In genomic region chr13:43368003-43368402, GRCh38 we compare ENCODE assay signal across 1 cellular context.
TF ChIP-seq lines count a peak whose summit lies in the region.

No MANE protein-coding gene starts in this region.

TF ChIP-seq in liver, 16 proteins besides CTCF, POLR2A, EP300 and RAD21 (continued from another document):
- no peak for TF ChIP-seq REST (IDR thresholded peaks at IDR 0.05)
TF ChIP-seq in liver: peak in this region for 0.
